In genomic region chr14:54893151-54893760, GRCh38 we compare ENCODE assay signal across 8 cellular contexts. TPM values are rescaled to one million over a fixed set of nuclear protein-coding genes. Genes with fewer than 3 reads are reported as not detected.
DNase-seq lines count a peak whose midpoint lies in the region; ATAC-seq and TF ChIP-seq lines count a peak whose summit lies in the region.

No MANE protein-coding gene starts in this region.

- TF ChIP-seq RAD21 in neural cell (conservative IDR thresholded peaks at IDR 0.05): peak; percentile 53

- no peaks in the 10 kb centered on the region for H3K36me3 ChIP-seq in Loucy (ENCODE audit: insufficient read depth, low read length)
- H3K36me3 ChIP-seq in neural cell (ENCODE audit: insufficient read depth, low read length): no peaks in the 10 kb centered on the region

- H3K4me1 ChIP-seq in Loucy (ENCODE audit: insufficient read depth, low read length, poor library complexity, severe bottlenecking): peaks cover 24% of the 10 kb centered on the region

- POLR2A ChIA-PET in AG04449 (lab: Yijun Ruan, JAX): no interaction called here
- POLR2A ChIA-PET in T-cell (lab: Charles Lee): no interaction called here

- no peaks in the 10 kb centered on the region for H4K20me1 ChIP-seq in Loucy (ENCODE audit: insufficient read depth, low read length, poor library complexity, severe bottlenecking)
- H4K20me1 ChIP-seq in neural cell (ENCODE audit: insufficient read depth): no peaks in the 10 kb centered on the region

- in situ Hi-C loops in G401 (cut with HindIII; ENCODE audit: low sequenced_read_pairs): no loop called here

- no peak overlapping the region for H3K4me2 ChIP-seq in Loucy (ENCODE audit: low read depth, low read length, poor library complexity, severe bottlenecking)
- H3K4me2 ChIP-seq in neural cell (ENCODE audit: low read length): no peak overlapping the region

- no peaks in the 10 kb centered on the region for H3K9me3 Mint-ChIP-seq in T-cell

- H3F3A ChIP-seq in Loucy (ENCODE audit: low read depth) (no peaks in the 10 kb centered on the region), neural cell (ENCODE audit: insufficient read depth, low read length, poor library complexity, severe bottlenecking) (no peaks in the 10 kb centered on the region)

- CTCF ChIA-PET in AG04449 (lab: Yijun Ruan, JAX): interaction anchor here (0.9 to 2.3 kb wide), 11 partner anchors 10 to 390 kb away, joined by 3 to 10 read pairs (median 3); no protein-coding TSS in a partner anchor
- CTCF ChIA-PET in T-cell (lab: Charles Lee): interaction anchor here (0.7 to 2.7 kb wide), 7 partner anchors 9 to 329 kb away, joined by 3 to 12 read pairs (median 4); partner anchors contain the start of gene GCH1 (in 1 of the 2)

- no peaks in the 10 kb centered on the region for H3K27me3 ChIP-seq in Loucy (ENCODE audit: insufficient read depth, low read length, poor library complexity, severe bottlenecking)
- no peaks in the 10 kb centered on the region for H3K27me3 ChIP-seq in neural cell (ENCODE audit: insufficient read depth, low read depth, low read length)

- no peaks in the 10 kb centered on the region for H3K27me3 Mint-ChIP-seq in T-cell

- TF ChIP-seq EP300 in neural cell (conservative IDR thresholded peaks at IDR 0.05; ENCODE audit: poor library complexity, severe bottlenecking): no peak

- no peak overlapping the region for H3K27ac ChIP-seq in neural cell (ENCODE audit: low read length)

- no peak for TF ChIP-seq POLR2A in erythroblast (IDR thresholded peaks at IDR 0.05; ENCODE audit: low read length)

- H3K9me2 ChIP-seq in Loucy (replicated peaks; ENCODE audit: low read depth, low read length) (no peaks in the 10 kb centered on the region), neural cell (ENCODE audit: insufficient read depth, low read length) (no peaks in the 10 kb centered on the region)

- peak overlapping the region in 1 of 2 donors; percentile 7 for H3K27ac Mint-ChIP-seq in T-cell

- peaks cover 39 to 58% (median 58%) of the 10 kb centered on the region in 3 donors for H3K4me1 Mint-ChIP-seq in T-cell

- peaks cover 2% of the 10 kb centered on the region for H3K36me3 Mint-ChIP-seq in T-cell

- no peak overlapping the region for H3K4me3 ChIP-seq in AG04449 (ENCODE audit: low read depth, low read length)
- H3K4me3 ChIP-seq in Loucy (ENCODE audit: low read length, poor library complexity, severe bottlenecking): no peak overlapping the region
- no peak overlapping the region for H3K4me3 ChIP-seq in neural cell (ENCODE audit: low read length)

- H3K9me3 ChIP-seq in Loucy (ENCODE audit: insufficient read depth, low read depth, low read length) (no peaks in the 10 kb centered on the region), neural cell (ENCODE audit: low read length) (no peaks in the 10 kb centered on the region)

- H3K79me2 ChIP-seq in Loucy (ENCODE audit: insufficient read depth, low read length) (0 out of 2 replicates have a peak, but pooled peaks cover 6% of the 10 kb centered on the region), neural cell (replicated peaks; ENCODE audit: insufficient read depth, low read length) (no peaks in the 10 kb centered on the region)

- no peak overlapping the region for H2AFZ ChIP-seq in Loucy (ENCODE audit: low read length)
- no peak overlapping the region for H2AFZ ChIP-seq in neural cell (ENCODE audit: low read depth, low read length)

- TF ChIP-seq CTCF in AG04449 (IDR thresholded peaks at IDR 0.05; ENCODE audit: insufficient read depth, low read length, missing control alignments) (peak; percentile 51), Loucy (conservative IDR thresholded peaks at IDR 0.05; ENCODE audit: low read length) (peak; percentile 86), neural cell (IDR thresholded peaks at IDR 0.05; ENCODE audit: poor library complexity, severe bottlenecking) (peak; percentile 71)

- DNase-seq in AG04449 (ENCODE audit: low read depth, low spot score) (peak; percentile 7), G401 (ENCODE audit: low spot score) (peak; percentile 58), T-cell (peak in 3 of 34 experiments; percentile 9 to 26 (median 12)), erythroblast (lab: John Stamatoyannopoulos, UW) (peak; percentile 8 to 47)

- H3K9ac ChIP-seq in Loucy (ENCODE audit: low read depth, low read length, poor library complexity, severe bottlenecking) (no peak overlapping the region), neural cell (ENCODE audit: low read length) (no peak overlapping the region)

- ATAC-seq in T-cell (replicated peaks in 1 of 4) (peak; percentile 42 to 74 (median 60)), HG02884 (IDR thresholded peaks at IDR 0.05; ENCODE audit: unreplicated experiment) (no peak), GM21786 (IDR thresholded peaks at IDR 0.05; ENCODE audit: unreplicated experiment) (no peak)

- H3K4me3 Mint-ChIP-seq in T-cell: no peak overlapping the region

TF ChIP-seq in neural cell, 6 proteins besides CTCF, POLR2A, EP300 and RAD21:
- peak; percentile 72 for TF ChIP-seq SMC3 (conservative IDR thresholded peaks at IDR 0.05; ENCODE audit: poor library complexity)
- TF ChIP-seq EZH2 (IDR thresholded peaks at IDR 0.05; ENCODE audit: borderline replicate concordance, insufficient read depth, low read length, poor library complexity, severe bottlenecking): no peak

RNA-seq across cellular contexts. Expression of gene GCH1, which starts 9.4 kb away (rescaled TPM):
- total RNA-seq in G401 (2014; rRNA removed; shearing (Covaris generic)): 9.1 and 14.2 TPM in 2 replicates
- 10 to 100 TPM; 26.5 to 31.2 (median 29.2) TPM for total RNA-seq in T-cell
- polyA plus RNA-seq in neural cell: 4.9 and 5.0 TPM in 2 replicates
- polyA minus RNA-seq in neural cell: 3.0 and 4.4 TPM in 2 replicates

Comparison
In these comparisons a context has a peak if more than half of its experiments do, and no peak if none do; other contexts are left out.
1. ATAC-seq: peak in T-cell (4 of 4); none in HG02884 (single experiment) and GM21786 (single experiment).
2. Peak in every context shown above with its lines, with median percentiles within 50 percentile points of each other: CTCF ChIP-seq.